In genomic region chr12:54051081-54051912, GRCh38 we compare ENCODE assay signal across 14 cellular contexts. TPM values are rescaled to one million over a fixed set of nuclear protein-coding genes. Genes with fewer than 3 reads are reported as not detected.
DNase-seq lines count a peak whose midpoint lies in the region; ATAC-seq, FAIRE-seq and TF ChIP-seq lines count a peak whose summit lies in the region.
"Had no signal": no experiment of that assay in that cellular context is flagged by ENCODE, and none has a peak within 500 bp of the region (broad histone marks: within the 10 kb centered on the region; RNA-seq: fewer than 3 reads in every experiment).

No MANE protein-coding gene starts in this region.

- RAD21 ChIA-PET in GM12878 (lab: Charles Lee; ENCODE audit: unreplicated experiment): interaction anchor here (0.7 to 6.0 kb wide), 3 partner anchors 19 to 208 kb away, joined by 3 to 56 read pairs (median 3); partner anchors contain the start of gene HOXC5

- H4K20me1 ChIP-seq in GM12878 (ENCODE audit: control insufficient read depth, insufficient read depth): no peaks in the 10 kb centered on the region
- H4K20me1 ChIP-seq in neural progenitor cell (ENCODE audit: low read depth): peaks cover 86% of the 10 kb centered on the region

- H3K79me2 ChIP-seq in GM12878 (ENCODE audit: control insufficient read depth, insufficient read depth, low read length): peaks cover 14% of the 10 kb centered on the region
- H3K79me2 ChIP-seq in neural progenitor cell (ENCODE audit: low read depth): no peaks in the 10 kb centered on the region

- 68% methylated on average over 11 of the region's 11 CpGs for WGBS in GM12878 (ENCODE audit: insufficient coverage, insufficient replicate concordance, low lambda C conversion rate, missing lambda C conversion rate)

- H3K4me1 ChIP-seq in GM12878 (ENCODE audit: control insufficient read depth, insufficient read depth, low read length) (peaks cover 22% of the 10 kb centered on the region), neural progenitor cell (peaks cover 7% of the 10 kb centered on the region)

- peaks cover 82 to 93% of the 10 kb centered on the region in 2 donors for H3K27me3 Mint-ChIP-seq in stimulated activated naive B cell treated with anti-CD40 and anti-IgM and Interleukin-4, amounts not matched to agents 10 μg/mL and 1 μg/mL and 100 μg/mL, for 72 hours
- H3K27me3 Mint-ChIP-seq in endothelial cell (ENCODE audit: unreplicated experiment) (peaks cover 42% of the 10 kb centered on the region), neural progenitor cell (ENCODE audit: insufficient read depth, low read depth) (peaks cover 90% of the 10 kb centered on the region)

- intact Hi-C loops in GM12878 (cut with micrococcal nuclease; ENCODE audit: unreplicated experiment): no loop called here

- TF ChIP-seq POLR2A in GM12878 (IDR thresholded peaks at IDR 0.05; ENCODE audit: low read depth, low read length): no peak

- H3K36me3 Mint-ChIP-seq in stimulated activated naive B cell treated with anti-CD40 and anti-IgM and Interleukin-4, amounts not matched to agents 10 μg/mL and 1 μg/mL and 100 μg/mL, for 72 hours: no peaks in the 10 kb centered on the region
- H3K36me3 Mint-ChIP-seq in endothelial cell (ENCODE audit: low read depth, unreplicated experiment): peaks cover 3% of the 10 kb centered on the region
- no peaks in the 10 kb centered on the region for H3K36me3 Mint-ChIP-seq in neural progenitor cell
- H3K36me3 Mint-ChIP-seq: CD4-positive, CD25-positive, alpha-beta regulatory T cell had no signal

- no peak for TF ChIP-seq CTCF in GM12878 (IDR thresholded peaks at IDR 0.05 in 2 of 3, conservative IDR thresholded peaks at IDR 0.05 in 1 of 3; ENCODE audit: control insufficient read depth in 2 of 3, extremely low read depth in 1 of 3, insufficient read depth in 1 of 3, low read depth in 3 of 3, low read length in 3 of 3)
- no peak for TF ChIP-seq CTCF in endothelial cell (IDR thresholded peaks at IDR 0.05; ENCODE audit: unreplicated experiment)
- no peak for TF ChIP-seq CTCF in neural progenitor cell (IDR thresholded peaks at IDR 0.05)

- DNase-seq in HuH-7 (ENCODE audit: low spot score) (peak; percentile 64), GM12878 (ENCODE audit: low read depth, low spot score) (no peak), left kidney (ENCODE audit: low read depth, low spot score) (peak; percentile 60), endothelial cell (ENCODE audit: low spot score) (no peak), GDM1 (lab: John Stamatoyannopoulos, UW) (no peak), neural progenitor cell (ENCODE audit: low spot score) (no peak)
- DNase-seq in stimulated activated naive B cell treated with anti-CD40 and anti-IgM and Interleukin-4, amounts not matched to agents 10 μg/mL and 1 μg/mL and 100 μg/mL, for 72 hours: no peak
- DNase-seq: CD4-positive, CD25-positive, alpha-beta regulatory T cell; kidney glomerular epithelial cell; NCI-H774; SJCRH30 had no signal

- FAIRE-seq in GM12878 (lab: Jason Lieb, UNC): peak; percentile 68

- POLR2A ChIA-PET in GM12878 (lab: Charles Lee): interaction anchor here (0.5 to 3.7 kb wide), 6 partner anchors 10 to 74 kb away, joined by 3 to 12 read pairs (median 4); partner anchors contain the start of gene HOXC6

- in situ Hi-C loops in GM12878 (cut with MboI): no loop called here

- H3K4me3 Mint-ChIP-seq in stimulated activated naive B cell treated with anti-CD40 and anti-IgM and Interleukin-4, amounts not matched to agents 10 μg/mL and 1 μg/mL and 100 μg/mL, for 72 hours: peak overlapping the region in 1 of 2 donors; percentile 12
- H3K4me3 Mint-ChIP-seq in endothelial cell (ENCODE audit: unreplicated experiment): no peak overlapping the region
- no peak overlapping the region for H3K4me3 Mint-ChIP-seq in neural progenitor cell

- no peaks in the 10 kb centered on the region for H3F3A ChIP-seq in neural progenitor cell (ENCODE audit: low read depth)

- peak overlapping the region; percentile 67 for H3K4me2 ChIP-seq in GM12878 (ENCODE audit: control insufficient read depth, insufficient read depth)
- no peak overlapping the region for H3K4me2 ChIP-seq in neural progenitor cell

- no peak for ATAC-seq in GM12878
- ATAC-seq in stimulated activated naive B cell treated with anti-CD40 and anti-IgM and Interleukin-4, amounts not matched to agents 10 μg/mL and 1 μg/mL and 100 μg/mL, for 72 hours (replicated peaks): no peak
- no peak for ATAC-seq in HG03442 (IDR thresholded peaks at IDR 0.05; ENCODE audit: unreplicated experiment)

- H3K9me3 ChIP-seq in GM12878 (replicated peaks; ENCODE audit: control insufficient read depth, insufficient read depth, low read length): no peaks in the 10 kb centered on the region
- H3K9me3 ChIP-seq in neural progenitor cell (ENCODE audit: low read depth): no peaks in the 10 kb centered on the region
- H3K9me3 ChIP-seq: ascending aorta, SJCRH30, thoracic aorta had no signal

- BruUV-seq in GM12878 (replicated peaks; lab: Mats Ljungman, UMichigan): no TSS peak

- no peak for TF ChIP-seq EP300 in GM12878 (IDR thresholded peaks at IDR 0.05; ENCODE audit: borderline replicate concordance in 1 of 2, control insufficient read depth in 1 of 2, low read depth in 2 of 2, low read length in 2 of 2)

- CTCF ChIA-PET in GM12878 (lab: Yijun Ruan, JAX): interaction anchor here (1.0 to 6.7 kb wide), 8 partner anchors 10 to 305 kb away, joined by 3 to 86 read pairs (median 6); partner anchors contain the start of genes HOXC5 and SMUG1

- H3K4me3 ChIP-seq in GM12878: no peak overlapping the region
- H3K4me3 ChIP-seq in neural progenitor cell: no peak overlapping the region
- H3K4me3 ChIP-seq: SJCRH30, thoracic aorta had no signal

- H3K36me3 ChIP-seq in GM12878 (ENCODE audit: control insufficient read depth in 2 of 2, insufficient read depth in 2 of 2, low read length in 1 of 2) (no peaks in the 10 kb centered on the region), neural progenitor cell (no peaks in the 10 kb centered on the region)
- H3K36me3 ChIP-seq: ascending aorta, SJCRH30, thoracic aorta had no signal

- H2AFZ ChIP-seq in GM12878 (ENCODE audit: control insufficient read depth, low read depth, low read length) (peak overlapping the region; percentile 65), neural progenitor cell (replicated peaks) (no peak overlapping the region)

- no peaks in the 10 kb centered on the region for H3K9me3 Mint-ChIP-seq in stimulated activated naive B cell treated with anti-CD40 and anti-IgM and Interleukin-4, amounts not matched to agents 10 μg/mL and 1 μg/mL and 100 μg/mL, for 72 hours
- H3K9me3 Mint-ChIP-seq in endothelial cell (ENCODE audit: unreplicated experiment) (no peaks in the 10 kb centered on the region), neural progenitor cell (peaks cover 5% of the 10 kb centered on the region)

- H3K27ac ChIP-seq in GM12878 (ENCODE audit: control insufficient read depth, insufficient read depth) (no peak overlapping the region; the same call in 1 of the 2 replicates), neural progenitor cell (no peak overlapping the region)
- H3K27ac ChIP-seq: ascending aorta, SJCRH30, thoracic aorta had no signal

- peaks cover 28 to 67% of the 10 kb centered on the region in 2 donors for H3K4me1 Mint-ChIP-seq in stimulated activated naive B cell treated with anti-CD40 and anti-IgM and Interleukin-4, amounts not matched to agents 10 μg/mL and 1 μg/mL and 100 μg/mL, for 72 hours
- H3K4me1 Mint-ChIP-seq in endothelial cell (ENCODE audit: unreplicated experiment) (peaks cover 6% of the 10 kb centered on the region), neural progenitor cell (no peaks in the 10 kb centered on the region)

- H3K9ac ChIP-seq in GM12878 (ENCODE audit: control insufficient read depth, insufficient read depth, low read length): no peak overlapping the region; the same call in 1 of the 2 replicates
- no peak overlapping the region for H3K9ac ChIP-seq in neural progenitor cell

- peak overlapping the region; percentile 7 for H3K27ac Mint-ChIP-seq in stimulated activated naive B cell treated with anti-CD40 and anti-IgM and Interleukin-4, amounts not matched to agents 10 μg/mL and 1 μg/mL and 100 μg/mL, for 72 hours
- no peak overlapping the region for H3K27ac Mint-ChIP-seq in endothelial cell (ENCODE audit: unreplicated experiment)
- no peak overlapping the region for H3K27ac Mint-ChIP-seq in neural progenitor cell

- peaks cover 4 to 6% of the 10 kb centered on the region in 2 experiments; a peak in 3 of 4 replicates for H3K27me3 ChIP-seq in GM12878 (replicated peaks in 1 of 2; ENCODE audit: control insufficient read depth in 2 of 2, insufficient read depth in 2 of 2, low read length in 1 of 2)
- peaks cover 100% of the 10 kb centered on the region for H3K27me3 ChIP-seq in neural progenitor cell
- H3K27me3 ChIP-seq: ascending aorta, SJCRH30 had no signal

- SMC1A ChIA-PET in GM12878 (lab: Charles Lee; ENCODE audit: uncharacterized antibody, unreplicated experiment): interaction anchor here (0.7 to 2.4 kb wide), 11 partner anchors 10 to 165 kb away, joined by 3 to 9 read pairs (median 3); partner anchors contain the start of genes HOXC5 and SMUG1

- TF ChIP-seq RAD21 in GM12878 (IDR thresholded peaks at IDR 0.05; ENCODE audit: insufficient read depth, low read depth, low read length): no peak

RNA-seq across cellular contexts. Expression of gene HOXC4, which starts 2.3 kb away (rescaled TPM):
- total RNA-seq in GM12878 (2013; cell fraction: nucleolus; rRNA removed): 1.8 and 3.0 TPM in 2 replicates
- total RNA-seq in GM12878 (2014; rRNA removed) (4.7 and 5.1 TPM in 2 replicates), GM12878 (2014; rRNA removed; fragmentation: Illumina TruSeq; extraction: Trizol) (3.6 and 3.8 TPM in 2 replicates), GM12878 (2021) (11.1 and 11.4 TPM in 2 replicates), endothelial cell (ENCODE audit: unreplicated experiment) (not detected), neural progenitor cell (ENCODE audit: low replicate concordance) (not detected in 2 replicates)
- polyA plus RNA-seq in GM12878 (2011; ENCODE audit: low read depth): 2.1 TPM
- polyA plus RNA-seq in GM12878 (2011; rRNA removed) (4.9 and 5.2 TPM in 2 replicates), GM12878 (2014; fragmentation: Illumina TruSeq; extraction: Trizol) (5.8 and 6.3 TPM in 2 replicates), GM12878 (2014; fragmentation: Nextera tagmentation; extraction: Ambion mirVana) (1 to 10 TPM; 1.0 to 1.8 TPM), GM12878 (2014; rRNA removed) (7.7 and 10.3 TPM in 2 replicates), GM12878 (2016; fragmentation: Nextera tagmentation; extraction: Ambion mirVana) (1 to 10 TPM; 1.1 to 1.5 TPM)
- polyA plus RNA-seq in GM12878 (2011; cell fraction: cytosol; rRNA removed): 4.6 and 4.7 TPM in 2 replicates
- 10.1 and 15.5 TPM in 2 replicates for polyA plus RNA-seq in GM12878 (2011; cell fraction: nucleus; rRNA removed)
- 7.9 and 11.9 TPM in 2 replicates for polyA plus RNA-seq in GM12878 (2012)
- polyA minus RNA-seq in GM12878 (2011; rRNA and poly(A)+ RNA removed): 0.37 and 1.8 TPM in 2 replicates
- polyA minus RNA-seq in GM12878 (2011; cell fraction: cytosol; rRNA and poly(A)+ RNA removed): 0.94 and 1.0 TPM in 2 replicates
- 1.6 and 2.5 TPM in 2 replicates for polyA minus RNA-seq in GM12878 (2011; cell fraction: nucleus; rRNA and poly(A)+ RNA removed)

RNA-seq across cellular contexts. Expression of gene HOXC5, which starts 18.4 kb away (rescaled TPM):
- total RNA-seq in GM12878 (2013; cell fraction: nucleolus; rRNA removed): not detected in 2 replicates
- not detected in 2 replicates for total RNA-seq in GM12878 (2014; rRNA removed)
- total RNA-seq in GM12878 (2014; rRNA removed; fragmentation: Illumina TruSeq; extraction: Trizol): not detected in 2 replicates
- total RNA-seq in GM12878 (2021): not detected in 2 replicates
- polyA plus RNA-seq in GM12878 (2011; ENCODE audit: low read depth): not detected
- 0.11 TPM in 1 of 2 replicates, not detected in the other for polyA plus RNA-seq in GM12878 (2011; rRNA removed)
- polyA plus RNA-seq in GM12878 (2011; cell fraction: cytosol; rRNA removed): 0.25 and 0.28 TPM in 2 replicates
- polyA plus RNA-seq in GM12878 (2011; cell fraction: nucleus; rRNA removed): 0.09 and 0.12 TPM in 2 replicates
- not detected in 2 replicates for polyA plus RNA-seq in GM12878 (2012)
- polyA plus RNA-seq in GM12878 (2014; fragmentation: Illumina TruSeq; extraction: Trizol): not detected in 2 replicates
- not detected for polyA plus RNA-seq in GM12878 (2014; fragmentation: Nextera tagmentation; extraction: Ambion mirVana)
- polyA plus RNA-seq in GM12878 (2014; rRNA removed): not detected in 2 replicates
- polyA plus RNA-seq in GM12878 (2016; fragmentation: Nextera tagmentation; extraction: Ambion mirVana): not detected
- polyA minus RNA-seq in GM12878 (2011; rRNA and poly(A)+ RNA removed): not detected in 2 replicates
- not detected in 2 replicates for polyA minus RNA-seq in GM12878 (2011; cell fraction: cytosol; rRNA and poly(A)+ RNA removed)
- not detected in 2 replicates for polyA minus RNA-seq in GM12878 (2011; cell fraction: nucleus; rRNA and poly(A)+ RNA removed)
- total RNA-seq in endothelial cell (ENCODE audit: unreplicated experiment): not detected
- not detected in 2 replicates for total RNA-seq in neural progenitor cell (ENCODE audit: low replicate concordance)
- total RNA-seq: ascending aorta; CD4-positive, CD25-positive, alpha-beta regulatory T cell; SJCRH30 had no signal
- polyA plus RNA-seq: CD4-positive, CD25-positive, alpha-beta regulatory T cell had no signal

RNA-seq across cellular contexts. Expression of gene HOXC6, which starts 23.1 kb away (rescaled TPM):
- total RNA-seq in GM12878 (2013; cell fraction: nucleolus; rRNA removed): 0.35 TPM in 1 of 2 replicates, not detected in the other
- total RNA-seq in GM12878 (2014; rRNA removed) (not detected in 2 replicates), GM12878 (2014; rRNA removed; fragmentation: Illumina TruSeq; extraction: Trizol) (0.09 TPM in 1 of 2 replicates, not detected in the other), GM12878 (2021) (0.27 and 0.38 TPM in 2 replicates), endothelial cell (ENCODE audit: unreplicated experiment) (0.21 TPM), neural progenitor cell (ENCODE audit: low replicate concordance) (not detected in 2 replicates)
- polyA plus RNA-seq in GM12878 (2011; ENCODE audit: low read depth): not detected
- polyA plus RNA-seq in GM12878 (2011; rRNA removed) (0.42 and 0.52 TPM in 2 replicates), GM12878 (2014; fragmentation: Illumina TruSeq; extraction: Trizol) (0.06 TPM in 1 of 2 replicates, not detected in the other), GM12878 (2014; fragmentation: Nextera tagmentation; extraction: Ambion mirVana) (under 1 TPM in 1 of 2 experiments, not detected in 1; 0.02 TPM), GM12878 (2014; rRNA removed) (0.55 TPM in 1 of 2 replicates, not detected in the other), GM12878 (2016; fragmentation: Nextera tagmentation; extraction: Ambion mirVana) (under 1 TPM in 1 of 2 experiments, not detected in 1; 0.54 TPM)
- polyA plus RNA-seq in GM12878 (2011; cell fraction: cytosol; rRNA removed): 0.60 and 0.65 TPM in 2 replicates
- polyA plus RNA-seq in GM12878 (2011; cell fraction: nucleus; rRNA removed): 0.57 and 0.76 TPM in 2 replicates
- polyA plus RNA-seq in GM12878 (2012): 0.34 and 0.39 TPM in 2 replicates
- polyA minus RNA-seq in GM12878 (2011; rRNA and poly(A)+ RNA removed): 0.31 and 0.73 TPM in 2 replicates
- 0.52 TPM in 1 of 2 replicates, not detected in the other for polyA minus RNA-seq in GM12878 (2011; cell fraction: cytosol; rRNA and poly(A)+ RNA removed)
- polyA minus RNA-seq in GM12878 (2011; cell fraction: nucleus; rRNA and poly(A)+ RNA removed): 0.36 and 0.48 TPM in 2 replicates
- total RNA-seq: CD4-positive, CD25-positive, alpha-beta regulatory T cell; thoracic aorta had no signal
- polyA plus RNA-seq: CD4-positive, CD25-positive, alpha-beta regulatory T cell had no signal

RNA-seq across cellular contexts. Expression of gene HOXC8, which starts 42.5 kb away (rescaled TPM):
- not detected in 2 replicates for total RNA-seq in GM12878 (2013; cell fraction: nucleolus; rRNA removed)
- total RNA-seq in GM12878 (2014; rRNA removed) (not detected in 2 replicates), GM12878 (2014; rRNA removed; fragmentation: Illumina TruSeq; extraction: Trizol) (not detected in 2 replicates), GM12878 (2021) (not detected in 2 replicates), endothelial cell (ENCODE audit: unreplicated experiment) (not detected), neural progenitor cell (ENCODE audit: low replicate concordance) (not detected in 2 replicates)
- not detected for polyA plus RNA-seq in GM12878 (2011; ENCODE audit: low read depth)
- polyA plus RNA-seq in GM12878 (2011; rRNA removed) (not detected in 2 replicates), GM12878 (2014; fragmentation: Illumina TruSeq; extraction: Trizol) (not detected in 2 replicates), GM12878 (2014; fragmentation: Nextera tagmentation; extraction: Ambion mirVana) (not detected), GM12878 (2014; rRNA removed) (not detected in 2 replicates), GM12878 (2016; fragmentation: Nextera tagmentation; extraction: Ambion mirVana) (not detected)
- not detected in 2 replicates for polyA plus RNA-seq in GM12878 (2011; cell fraction: cytosol; rRNA removed)
- polyA plus RNA-seq in GM12878 (2011; cell fraction: nucleus; rRNA removed): not detected in 2 replicates
- polyA plus RNA-seq in GM12878 (2012): not detected in 2 replicates
- 0.10 TPM in 1 of 2 replicates, not detected in the other for polyA minus RNA-seq in GM12878 (2011; rRNA and poly(A)+ RNA removed)
- not detected in 2 replicates for polyA minus RNA-seq in GM12878 (2011; cell fraction: cytosol; rRNA and poly(A)+ RNA removed)
- polyA minus RNA-seq in GM12878 (2011; cell fraction: nucleus; rRNA and poly(A)+ RNA removed): not detected in 2 replicates
- total RNA-seq: CD4-positive, CD25-positive, alpha-beta regulatory T cell; SJCRH30; thoracic aorta had no signal
- polyA plus RNA-seq: CD4-positive, CD25-positive, alpha-beta regulatory T cell had no signal

RNA-seq across cellular contexts. Expression of gene HOXC9, which starts 51.3 kb away (rescaled TPM):
- total RNA-seq in GM12878 (2013; cell fraction: nucleolus; rRNA removed): 0.69 TPM in 1 of 2 replicates, not detected in the other
- total RNA-seq in GM12878 (2014; rRNA removed) (not detected in 2 replicates), GM12878 (2014; rRNA removed; fragmentation: Illumina TruSeq; extraction: Trizol) (not detected in 2 replicates), GM12878 (2021) (not detected in 2 replicates), endothelial cell (ENCODE audit: unreplicated experiment) (0.28 TPM), neural progenitor cell (ENCODE audit: low replicate concordance) (not detected in 2 replicates)
- not detected for polyA plus RNA-seq in GM12878 (2011; ENCODE audit: low read depth)
- polyA plus RNA-seq in GM12878 (2011; rRNA removed) (not detected in 2 replicates), GM12878 (2014; fragmentation: Illumina TruSeq; extraction: Trizol) (not detected in 2 replicates), GM12878 (2014; fragmentation: Nextera tagmentation; extraction: Ambion mirVana) (not detected), GM12878 (2014; rRNA removed) (not detected in 2 replicates), GM12878 (2016; fragmentation: Nextera tagmentation; extraction: Ambion mirVana) (not detected)
- not detected in 2 replicates for polyA plus RNA-seq in GM12878 (2011; cell fraction: cytosol; rRNA removed)
- polyA plus RNA-seq in GM12878 (2011; cell fraction: nucleus; rRNA removed): 0.09 TPM in 1 of 2 replicates, not detected in the other
- 0.07 TPM in 1 of 2 replicates, not detected in the other for polyA plus RNA-seq in GM12878 (2012)
- not detected in 2 replicates for polyA minus RNA-seq in GM12878 (2011; rRNA and poly(A)+ RNA removed)
- not detected in 2 replicates for polyA minus RNA-seq in GM12878 (2011; cell fraction: cytosol; rRNA and poly(A)+ RNA removed)
- polyA minus RNA-seq in GM12878 (2011; cell fraction: nucleus; rRNA and poly(A)+ RNA removed): not detected in 2 replicates
- total RNA-seq: CD4-positive, CD25-positive, alpha-beta regulatory T cell; thoracic aorta had no signal
- polyA plus RNA-seq: CD4-positive, CD25-positive, alpha-beta regulatory T cell had no signal

Comparison
In these comparisons a context has a peak if more than half of its experiments do, and no peak if none do; other contexts are left out.
1. DNase-seq: peak in HuH-7 (single experiment) and left kidney (single experiment); none in GM12878 (single experiment), stimulated activated naive B cell treated with anti-CD40 and anti-IgM and Interleukin-4, amounts not matched to agents 10 μg/mL and 1 μg/mL and 100 μg/mL, for 72 hours (single experiment), endothelial cell (single experiment), GDM1 (single experiment) and neural progenitor cell (single experiment).